Comparison of ENCODE assay signal across 26 cellular contexts in the genomic region with DNA sequence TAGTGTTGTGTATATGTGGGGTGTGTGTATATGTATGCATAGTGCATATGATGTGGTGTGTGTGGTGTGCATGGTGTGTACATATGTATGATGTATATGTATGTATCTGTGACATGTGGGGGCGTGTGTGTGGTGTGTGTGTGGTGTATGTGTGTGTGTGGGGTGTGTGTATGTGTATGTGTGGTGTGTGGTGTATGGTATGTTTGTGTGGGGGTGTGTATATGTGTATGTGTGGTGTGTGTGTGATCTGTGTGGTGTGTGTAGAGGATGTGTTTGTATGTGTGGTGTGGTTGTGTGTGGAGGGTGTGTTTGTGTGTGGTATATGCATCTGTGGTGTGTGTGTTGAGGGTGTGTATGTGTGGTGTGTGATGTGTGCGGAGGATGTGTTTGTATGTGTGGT.
A peak's percentile ranks its signal among the peaks of the same experiment; 100 is the strongest.
DNase-seq lines count a peak whose midpoint lies in the region; ATAC-seq, FAIRE-seq and TF ChIP-seq lines count a peak whose summit lies in the region.
"Had no signal": no experiment of that assay in that cellular context is flagged by ENCODE, and none has a peak within 500 bp of the region (broad histone marks: within the 10 kb centered on the region; RNA-seq: fewer than 3 reads in every experiment).

No MANE protein-coding gene starts in this region.

- H3K36me3 ChIP-seq in HepG2 (replicated peaks in 1 of 2; ENCODE audit: control insufficient read depth in 1 of 2, insufficient read depth in 2 of 2, low read length in 2 of 2) (no peaks in the 10 kb centered on the region), right lobe of liver (no peaks in the 10 kb centered on the region)
- H3K36me3 ChIP-seq: HAP-1 had no signal

- intact Hi-C loops in HepG2 (cut with micrococcal nuclease; ENCODE audit: unreplicated experiment): no loop called here
- intact Hi-C loops in right lobe of liver (cut with DNase I): no loop called here

- H3K9me3 ChIP-seq in HepG2 (ENCODE audit: low read length) (no peaks in the 10 kb centered on the region), right lobe of liver (no peaks in the 10 kb centered on the region)
- H3K9me3 ChIP-seq: A549, HAP-1, SJCRH30 had no signal

- no peak overlapping the region for H3K4me2 ChIP-seq in HepG2 (ENCODE audit: low read depth, low read length)
- H3K4me2 ChIP-seq: A549, GM23338 had no signal

- H3K4me3 ChIP-seq in HepG2 (replicated peaks in 1 of 3; ENCODE audit: insufficient read depth in 1 of 3, low read depth in 2 of 3, low read length in 3 of 3): no peak overlapping the region
- H3K4me3 ChIP-seq in right lobe of liver: no peak overlapping the region
- H3K4me3 ChIP-seq: A549, GM23338, HAP-1, SJCRH30 had no signal

- POLR2A ChIA-PET in HepG2 (lab: Yijun Ruan, JAX): no interaction called here
- POLR2A ChIA-PET in WTC11 (lab: Charles Lee): no interaction called here
- POLR2A ChIA-PET in activated CD8-positive, alpha-beta T cell treated with anti-CD3 and anti-CD28 coated beads, Interleukin-2, amount 10 ng/mL, durations not matched to agents 7 days and 5 days (lab: Charles Lee): no interaction called here

- FAIRE-seq in HepG2 (lab: Jason Lieb, UNC): no peak
- FAIRE-seq: A549 had no signal

- no peak overlapping the region for H2AFZ ChIP-seq in HepG2 (ENCODE audit: low read length)
- H2AFZ ChIP-seq: GM23338 had no signal

- no peak overlapping the region for H3K27ac ChIP-seq in HepG2 (ENCODE audit: extremely low read length, insufficient read depth, low read length)
- no peak overlapping the region for H3K27ac ChIP-seq in right lobe of liver
- H3K27ac ChIP-seq: SJCRH30 had no signal

- H3K4me1 Mint-ChIP-seq in WTC11: peaks cover 5% of the 10 kb centered on the region
- H3K4me1 Mint-ChIP-seq in activated CD8-positive, alpha-beta T cell treated with anti-CD3 and anti-CD28 coated beads, Interleukin-2, amount 10 ng/mL, durations not matched to agents 7 days and 5 days (ENCODE audit: low read depth): peaks cover 6% of the 10 kb centered on the region
- H3K4me1 Mint-ChIP-seq: CD4-positive, alpha-beta memory T cell had no signal

- H4K20me1 ChIP-seq in HepG2 (ENCODE audit: insufficient read depth, low read length): no peaks in the 10 kb centered on the region

- WGBS in HepG2 (ENCODE audit: low lambda C conversion rate): 89% methylated on average over 2 of the region's 2 CpGs
- WGBS in right lobe of liver (ENCODE audit: insufficient coverage, low coverage, low lambda C conversion rate, missing lambda C conversion rate): 69% methylated on average over 2 of the region's 2 CpGs

- no peak for ATAC-seq in HepG2
- ATAC-seq in right lobe of liver: no peak
- ATAC-seq in WTC11: no peak
- no peak for ATAC-seq in HG02759 (IDR thresholded peaks at IDR 0.05; ENCODE audit: unreplicated experiment)
- ATAC-seq in activated CD8-positive, alpha-beta T cell treated with anti-CD3 and anti-CD28 coated beads, Interleukin-2, amount 10 ng/mL, durations not matched to agents 7 days and 5 days: no peak
- ATAC-seq: A549, GM23338, PC-3, Right ventricle myocardium inferior, SK-N-SH treated with all-trans-retinoic acid at 6 μM for 48 hours had no signal

- no peak overlapping the region for H3K27ac Mint-ChIP-seq in WTC11
- no peak overlapping the region for H3K27ac Mint-ChIP-seq in activated CD8-positive, alpha-beta T cell treated with anti-CD3 and anti-CD28 coated beads, Interleukin-2, amount 10 ng/mL, durations not matched to agents 7 days and 5 days
- H3K27ac Mint-ChIP-seq: CD4-positive, alpha-beta memory T cell; GM23338 had no signal

- no peaks in the 10 kb centered on the region for H3K36me3 Mint-ChIP-seq in WTC11
- no peaks in the 10 kb centered on the region for H3K36me3 Mint-ChIP-seq in activated CD8-positive, alpha-beta T cell treated with anti-CD3 and anti-CD28 coated beads, Interleukin-2, amount 10 ng/mL, durations not matched to agents 7 days and 5 days (ENCODE audit: low read depth)
- H3K36me3 Mint-ChIP-seq: CD4-positive, alpha-beta memory T cell had no signal

- no peaks in the 10 kb centered on the region; the same call in 1 of the 2 replicates for H3K9me3 Mint-ChIP-seq in WTC11
- no peaks in the 10 kb centered on the region for H3K9me3 Mint-ChIP-seq in activated CD8-positive, alpha-beta T cell treated with anti-CD3 and anti-CD28 coated beads, Interleukin-2, amount 10 ng/mL, durations not matched to agents 7 days and 5 days (ENCODE audit: insufficient read depth)
- H3K9me3 Mint-ChIP-seq: CD4-positive, alpha-beta memory T cell; GM23338 had no signal

- TF ChIP-seq CTCF in HepG2 (CRISPR knock-in tag; IDR thresholded peaks at IDR 0.05) (no peak), right lobe of liver (IDR thresholded peaks at IDR 0.05) (no peak), WTC11 (IDR thresholded peaks at IDR 0.05) (no peak)

- TF ChIP-seq EP300 in HepG2 (IDR thresholded peaks at IDR 0.05; ENCODE audit: low read depth in 2 of 2, low read length in 2 of 2) (no peak), HepG2 (CRISPR knock-in tag; IDR thresholded peaks at IDR 0.05; ENCODE audit: borderline replicate concordance) (no peak)

- in situ Hi-C loops in HepG2 (cut with HindIII; ENCODE audit: extremely low pct_ligation_motif_present, low pct_unique_long_range_greater_than_20kb): no loop called here

- TF ChIP-seq POLR2A in HepG2 (IDR thresholded peaks at IDR 0.05; ENCODE audit: insufficient read depth in 1 of 2, low read depth in 2 of 2, low read length in 2 of 2): no peak
- no peak for TF ChIP-seq POLR2A in right lobe of liver (IDR thresholded peaks at IDR 0.05)

- no peak for TF ChIP-seq RAD21 in HepG2 (CRISPR knock-in tag; IDR thresholded peaks at IDR 0.05)

- no peaks in the 10 kb centered on the region for H3K27me3 ChIP-seq in HepG2 (ENCODE audit: control insufficient read depth in 1 of 2, insufficient read depth in 2 of 2, low read length in 2 of 2)
- H3K27me3 ChIP-seq in right lobe of liver: no peaks in the 10 kb centered on the region
- H3K27me3 ChIP-seq: SJCRH30 had no signal

- CTCF ChIA-PET in HepG2 (lab: Yijun Ruan, JAX; ENCODE audit: low intra/inter-chr PET ratio, low total read pairs): no interaction called here
- CTCF ChIA-PET in WTC11 (lab: Charles Lee): no interaction called here
- CTCF ChIA-PET in activated CD8-positive, alpha-beta T cell treated with anti-CD3 and anti-CD28 coated beads, Interleukin-2, amount 10 ng/mL, durations not matched to agents 7 days and 5 days (lab: Charles Lee): no interaction called here

- H3K79me2 ChIP-seq in HepG2 (ENCODE audit: insufficient read depth, low read length): no peaks in the 10 kb centered on the region

- BruUV-seq in HepG2 (replicated peaks; lab: Mats Ljungman, UMichigan): no TSS peak

- no peak overlapping the region for H3K4me3 Mint-ChIP-seq in WTC11
- no peak overlapping the region for H3K4me3 Mint-ChIP-seq in activated CD8-positive, alpha-beta T cell treated with anti-CD3 and anti-CD28 coated beads, Interleukin-2, amount 10 ng/mL, durations not matched to agents 7 days and 5 days
- H3K4me3 Mint-ChIP-seq: CD4-positive, alpha-beta memory T cell; GM23338 had no signal

- H3K4me1 ChIP-seq in HepG2 (ENCODE audit: insufficient read depth, low read length) (no peaks in the 10 kb centered on the region), right lobe of liver (peaks cover 0 to 18% (median 6%) of the 10 kb centered on the region in 4 donors)
- H3K4me1 ChIP-seq: HAP-1 had no signal

- H3K9ac ChIP-seq in HepG2 (ENCODE audit: insufficient read depth, low read depth, low read length): no peak overlapping the region

- no peaks in the 10 kb centered on the region for H3K27me3 Mint-ChIP-seq in WTC11 (ENCODE audit: low read depth)
- no peaks in the 10 kb centered on the region for H3K27me3 Mint-ChIP-seq in activated CD8-positive, alpha-beta T cell treated with anti-CD3 and anti-CD28 coated beads, Interleukin-2, amount 10 ng/mL, durations not matched to agents 7 days and 5 days (ENCODE audit: low read depth)

- DNase-seq in HepG2 (ENCODE audit: low spot score) (no peak), right lobe of liver (no peak), WTC11 (ENCODE audit: low spot score) (no peak), mesenteric fat pad (ENCODE audit: low spot score) (peak; percentile 37), NCI-H146 treated with DMSO at 0.1 percent for 48 hours (lab: John Stamatoyannopoulos, UW; ENCODE audit: unreplicated experiment) (no peak)
- DNase-seq in activated CD8-positive, alpha-beta T cell treated with anti-CD3 and anti-CD28 coated beads, Interleukin-2, amount 10 ng/mL, durations not matched to agents 7 days and 5 days: no peak
- DNase-seq: C1 segment of cervical spinal cord; CD4-positive, alpha-beta memory T cell; COR-L47; DMS53; MV-4-11; NCI-H1105; NCI-H1436 treated with DMSO at 0.1 percent for 48 hours; NCI-H1930; NCI-H2107; NCI-H446 treated with DMSO at 0.1 percent for 48 hours; NCI-H82; NK-92 treated with Interleukin-12 subunit alpha and Interleukin-12 subunit beta, amount 100 ng/mL, for 24 hours; PC-3; SJCRH30 had no signal

TF ChIP-seq in WTC11, 78 proteins besides CTCF, POLR2A, EP300 and RAD21 (continues in another document):
- TF ChIP-seq ZNF416 (CRISPR knock-in tag; IDR thresholded peaks at IDR 0.05) (no peak), IRF2 (CRISPR knock-in tag; IDR thresholded peaks at IDR 0.05; ENCODE audit: borderline replicate concordance, low read depth) (no peak), NFE2L1 (CRISPR knock-in tag; IDR thresholded peaks at IDR 0.05) (0 out of 2 replicates have a peak, but pooled peaks have one; percentile 58)
